Comparison of ENCODE assay signal across 1 cellular context in genomic region chr6:43773050-43773956, GRCh38.
TF ChIP-seq lines count a peak whose summit lies in the region.

No MANE protein-coding gene starts in this region.

TF ChIP-seq in GM12878, 131 proteins besides CTCF, POLR2A, EP300 and RAD21 (continued from another document and continues in another):
- TF ChIP-seq NFXL1 (IDR thresholded peaks at IDR 0.05; ENCODE audit: borderline replicate concordance) = no peak
- TF ChIP-seq PRDM15 (CRISPR knock-in tag; IDR thresholded peaks at IDR 0.05) = no peak
- TF ChIP-seq STAT1 (conservative IDR thresholded peaks at IDR 0.05) = no peak
- no peak for TF ChIP-seq CBX5 (IDR thresholded peaks at IDR 0.05; ENCODE audit: low read depth)
- no peak for TF ChIP-seq POLR2AphosphoS5 (IDR thresholded peaks at IDR 0.05; ENCODE audit: low read length)
- no peak for TF ChIP-seq ZBTB33 (IDR thresholded peaks at IDR 0.05)
- TF ChIP-seq STAT3 (IDR thresholded peaks at IDR 0.05; ENCODE audit: low read depth, low read length) = no peak
- no peak for TF ChIP-seq CEBPB (IDR thresholded peaks at IDR 0.05; ENCODE audit: borderline replicate concordance in 1 of 2, low read depth in 2 of 2, low read length in 2 of 2)
- TF ChIP-seq YY1 (IDR thresholded peaks at IDR 0.05; ENCODE audit: low read depth, low read length) = peak; percentile 34; the same call in 1 of the 2 replicates
- no peak for TF ChIP-seq MYB (IDR thresholded peaks at IDR 0.05; ENCODE audit: borderline replicate concordance, low read depth, low read length)
- TF ChIP-seq TCF7 (IDR thresholded peaks at IDR 0.05; ENCODE audit: borderline replicate concordance) = no peak
- no peak for TF ChIP-seq TCF12 (IDR thresholded peaks at IDR 0.05; ENCODE audit: low read depth, low read length)
- no peak for TF ChIP-seq TARDBP (IDR thresholded peaks at IDR 0.05; ENCODE audit: borderline replicate concordance)
- no peak for TF ChIP-seq GABPA (IDR thresholded peaks at IDR 0.05; ENCODE audit: low read depth)
- TF ChIP-seq IRF5 (IDR thresholded peaks at IDR 0.05; ENCODE audit: borderline replicate concordance) = no peak
- TF ChIP-seq EZH2 (IDR thresholded peaks at IDR 0.05; ENCODE audit: borderline replicate concordance, control insufficient read depth, low read depth, low read length) = no peak
- no peak for TF ChIP-seq ZBTB11 (CRISPR knock-in tag; IDR thresholded peaks at IDR 0.05)
- TF ChIP-seq POLR2AphosphoS2 (IDR thresholded peaks at IDR 0.05; ENCODE audit: low read depth, low read length) = 0 out of 2 replicates have a peak, but pooled peaks have one; percentile 3
- no peak for TF ChIP-seq KDM1A (IDR thresholded peaks at IDR 0.05; ENCODE audit: borderline replicate concordance)
- TF ChIP-seq HDAC6 (IDR thresholded peaks at IDR 0.05; ENCODE audit: unreplicated experiment) = no peak
- no peak for TF ChIP-seq ATF2 (IDR thresholded peaks at IDR 0.05; ENCODE audit: low read length)
- no peak for TF ChIP-seq RBBP5 (conservative IDR thresholded peaks at IDR 0.05)
- TF ChIP-seq ESRRA (IDR thresholded peaks at IDR 0.05; ENCODE audit: low read length) = peak; percentile 81
- no peak for TF ChIP-seq CHD1 (IDR thresholded peaks at IDR 0.05; ENCODE audit: low read depth, low read length)
- TF ChIP-seq HCFC1 (IDR thresholded peaks at IDR 0.05; ENCODE audit: low read length) = no peak
- no peak for TF ChIP-seq ZBED1 (IDR thresholded peaks at IDR 0.05; ENCODE audit: borderline replicate concordance)
- TF ChIP-seq ZBTB40 (IDR thresholded peaks at IDR 0.05; ENCODE audit: borderline replicate concordance) = no peak
- TF ChIP-seq SKIL (IDR thresholded peaks at IDR 0.05; ENCODE audit: low read depth, poor library complexity, severe bottlenecking) = no peak
- no peak for TF ChIP-seq RCOR1 (conservative IDR thresholded peaks at IDR 0.05; ENCODE audit: low read depth, low read length)
- no peak for TF ChIP-seq EED (IDR thresholded peaks at IDR 0.05; ENCODE audit: low read depth)
- TF ChIP-seq BCL11A (IDR thresholded peaks at IDR 0.05; ENCODE audit: low read depth, low read length) = no peak
- no peak for TF ChIP-seq ZZZ3 (IDR thresholded peaks at IDR 0.05; ENCODE audit: control insufficient read depth, insufficient read length, low read depth)
- TF ChIP-seq IRF4 (IDR thresholded peaks at IDR 0.05; ENCODE audit: low read depth, low read length) = no peak
- no peak for TF ChIP-seq MLLT1 (IDR thresholded peaks at IDR 0.05)
- no peak for TF ChIP-seq ZNF622 (IDR thresholded peaks at IDR 0.05)
- TF ChIP-seq JUND (IDR thresholded peaks at IDR 0.05; ENCODE audit: low read depth, low read length) = no peak
- TF ChIP-seq KLF5 (IDR thresholded peaks at IDR 0.05; ENCODE audit: partially characterized antibody) = no peak
- no peak for TF ChIP-seq NRF1 (conservative IDR thresholded peaks at IDR 0.05; ENCODE audit: low read depth, low read length)
- no peak for TF ChIP-seq RUNX3 (IDR thresholded peaks at IDR 0.05; ENCODE audit: low read length)
- no peak for TF ChIP-seq HDAC2 (IDR thresholded peaks at IDR 0.05)
- peak; percentile 58; the same call in 1 of the 2 replicates for TF ChIP-seq NBN (IDR thresholded peaks at IDR 0.05)
- no peak for TF ChIP-seq TCF3 (IDR thresholded peaks at IDR 0.05; ENCODE audit: borderline replicate concordance, insufficient read depth, low read depth, low read length)
